In genomic region chr14:75333523-75334190, GRCh38 we compare ENCODE assay signal across 8 cellular contexts. TPM values are rescaled to one million over a fixed set of nuclear protein-coding genes. Genes with fewer than 3 reads are reported as not detected.
DNase-seq lines count a peak whose midpoint lies in the region; ATAC-seq and TF ChIP-seq lines count a peak whose summit lies in the region.
"Had no signal": no experiment of that assay in that cellular context is flagged by ENCODE, and none has a peak within 500 bp of the region (broad histone marks: within the 10 kb centered on the region; RNA-seq: fewer than 3 reads in every experiment).

No MANE protein-coding gene starts in this region.

- H3K36me3 Mint-ChIP-seq in activated T-cell treated with anti-CD3 and anti-CD28 coated beads, Interleukin-2, amount 50 U/mL, for 24 hours (ENCODE audit: low read depth), result no peaks in the 10 kb centered on the region
- no peaks in the 10 kb centered on the region for H3K36me3 Mint-ChIP-seq in Calu3 (ENCODE audit: insufficient read depth, unreplicated experiment)

- H3K9ac ChIP-seq in stomach smooth muscle (ENCODE audit: low read length in 2 of 2), result no peak overlapping the region

- no peaks in the 10 kb centered on the region for H3K36me3 ChIP-seq in hepatocyte (replicated peaks; ENCODE audit: insufficient read depth, low read depth)
- H3K36me3 ChIP-seq in stomach smooth muscle (ENCODE audit: control insufficient read depth in 2 of 2, insufficient read depth in 2 of 2, low read length in 2 of 2), result no peaks in the 10 kb centered on the region

- 92% methylated on average over 18 of the region's 27 CpGs for WGBS in hepatocyte (ENCODE audit: low lambda C conversion rate, missing lambda C conversion rate)

- no peaks in the 10 kb centered on the region for H3K27me3 Mint-ChIP-seq in activated T-cell treated with anti-CD3 and anti-CD28 coated beads, Interleukin-2, amount 50 U/mL, for 24 hours
- H3K27me3 Mint-ChIP-seq in Calu3 (ENCODE audit: unreplicated experiment), result peaks cover 34% of the 10 kb centered on the region

- no peaks in the 10 kb centered on the region for H3K9me2 ChIP-seq in hepatocyte (replicated peaks; ENCODE audit: insufficient read depth)

- peak overlapping the region; percentile 87 for H3K27ac Mint-ChIP-seq in activated T-cell treated with anti-CD3 and anti-CD28 coated beads, Interleukin-2, amount 50 U/mL, for 24 hours
- no peak overlapping the region for H3K27ac Mint-ChIP-seq in Calu3 (ENCODE audit: unreplicated experiment)

- no peaks in the 10 kb centered on the region for H3K4me1 ChIP-seq in hepatocyte (ENCODE audit: insufficient read depth)
- H3K4me1 ChIP-seq in stomach smooth muscle (ENCODE audit: control insufficient read depth, insufficient read depth, low read length), result peaks cover 10% of the 10 kb centered on the region

- CTCF ChIA-PET in Calu3 (lab: Charles Lee), result no interaction called here

- peaks cover 32% of the 10 kb centered on the region for H3K4me1 Mint-ChIP-seq in activated T-cell treated with anti-CD3 and anti-CD28 coated beads, Interleukin-2, amount 50 U/mL, for 24 hours (ENCODE audit: low read depth)
- no peaks in the 10 kb centered on the region for H3K4me1 Mint-ChIP-seq in Calu3 (ENCODE audit: low read depth, unreplicated experiment)

- no peaks in the 10 kb centered on the region for H3K9me3 Mint-ChIP-seq in activated T-cell treated with anti-CD3 and anti-CD28 coated beads, Interleukin-2, amount 50 U/mL, for 24 hours
- no peaks in the 10 kb centered on the region for H3K9me3 Mint-ChIP-seq in Calu3 (ENCODE audit: low read depth, unreplicated experiment)

- intact Hi-C loops in Calu3 (cut with micrococcal nuclease; ENCODE audit: unreplicated experiment), result no loop called here
- intact Hi-C loops in posterior cingulate gyrus (cut with DNase I), result no loop called here

- H3K27ac ChIP-seq in hepatocyte (peak overlapping the region; percentile 46), stomach smooth muscle (ENCODE audit: low read length) (peak overlapping the region; percentile 58)

- no peak overlapping the region for H3K4me2 ChIP-seq in hepatocyte

- H3K9me3 ChIP-seq in hepatocyte (ENCODE audit: low read depth) (no peaks in the 10 kb centered on the region), stomach smooth muscle (ENCODE audit: control insufficient read depth in 2 of 2, low read length in 2 of 2) (no peaks in the 10 kb centered on the region)

- H3K4me3 ChIP-seq in hepatocyte (no peak overlapping the region), stomach smooth muscle (ENCODE audit: low read length in 2 of 2) (peak overlapping the region in 1 of 2 donors; percentile 65)

- no peak overlapping the region for H2AFZ ChIP-seq in hepatocyte

- peak; percentile 5 for ATAC-seq in HG03432 (IDR thresholded peaks at IDR 0.05; ENCODE audit: unreplicated experiment)

- H3K27me3 ChIP-seq in hepatocyte, result no peaks in the 10 kb centered on the region
- H3K27me3 ChIP-seq in stomach smooth muscle (ENCODE audit: control insufficient read depth in 1 of 2, insufficient read depth in 2 of 2, low read length in 2 of 2), result no peaks in the 10 kb centered on the region

- TF ChIP-seq CTCF in hepatocyte (IDR thresholded peaks at IDR 0.05; ENCODE audit: poor library complexity) (no peak), Calu3 (IDR thresholded peaks at IDR 0.05; ENCODE audit: unreplicated experiment) (no peak)

- H4K20me1 ChIP-seq in hepatocyte (ENCODE audit: insufficient read depth, poor library complexity, severe bottlenecking), result no peaks in the 10 kb centered on the region

- BruUV-seq in Calu3 (replicated peaks; lab: Mats Ljungman, UMichigan), result no TSS peak

- peak overlapping the region; percentile 63 for H3K4me3 Mint-ChIP-seq in activated T-cell treated with anti-CD3 and anti-CD28 coated beads, Interleukin-2, amount 50 U/mL, for 24 hours
- no peak overlapping the region for H3K4me3 Mint-ChIP-seq in Calu3 (ENCODE audit: low read depth, unreplicated experiment)

- no peaks in the 10 kb centered on the region for H3K79me2 ChIP-seq in hepatocyte

- peak; percentile 48 for DNase-seq in activated T-cell treated with anti-CD3 and anti-CD28 coated beads, Interleukin-2, amount 50 U/mL, for 24 hours
- DNase-seq in hepatocyte (ENCODE audit: low spot score), result no peak
- DNase-seq in DMS 273 treated with DMSO at 0.1 percent for 48 hours (lab: John Stamatoyannopoulos, UW), result no peak
- DNase-seq in Calu3, result no peak
- no peak for DNase-seq in posterior cingulate gyrus
- DNase-seq: NCI-H1048 had no signal

RNA-seq across cellular contexts. Expression of gene FOS, which starts 55.0 kb away (rescaled TPM):
- 657 and 865 TPM in 2 replicates for total RNA-seq in hepatocyte
- polyA plus RNA-seq in hepatocyte, result 935 and 1,189 TPM in 2 replicates
- 149 and 183 TPM in 2 replicates for total RNA-seq in Calu3 (2022)
